9 cellular contexts compared by ENCODE assay signal in the genomic region with DNA sequence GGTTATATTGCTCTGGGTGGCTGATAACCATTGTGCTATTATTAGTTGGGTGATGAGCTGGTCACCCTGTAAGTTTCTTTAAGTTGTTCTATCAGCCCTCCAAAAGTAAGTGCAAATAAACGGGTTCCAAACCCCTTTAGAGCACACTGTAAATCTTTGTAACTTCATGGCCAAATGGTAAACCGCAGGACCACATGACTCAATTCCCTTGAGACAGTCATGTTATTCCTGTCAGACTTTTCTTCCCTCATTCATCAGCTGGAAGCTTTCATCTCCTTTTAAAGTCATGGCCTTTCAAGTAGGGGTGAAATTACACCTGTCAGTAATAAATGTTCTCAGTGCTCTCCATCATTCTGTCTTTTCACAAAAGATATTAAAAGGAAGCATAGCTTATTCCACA.
DNase-seq lines count a peak whose midpoint lies in the region; ATAC-seq and TF ChIP-seq lines count a peak whose summit lies in the region.
"Had no signal": no experiment of that assay in that cellular context is flagged by ENCODE, and none has a peak within 500 bp of the region (broad histone marks: within the 10 kb centered on the region; RNA-seq: fewer than 3 reads in every experiment).

No MANE protein-coding gene starts in this region.

- TF ChIP-seq CTCF in thyroid gland (IDR thresholded peaks at IDR 0.05) (no peak), ovary (IDR thresholded peaks at IDR 0.05) (no peak)

- peak overlapping the region in 1 of 2 donors; percentile 26 for H3K4me3 ChIP-seq in mucosa of rectum (ENCODE audit: low read length in 2 of 2)
- no peak overlapping the region for H3K4me3 ChIP-seq in thyroid gland (replicated peaks in 1 of 3)
- no peak overlapping the region for H3K4me3 ChIP-seq in ovary

- H3K27ac ChIP-seq in mucosa of rectum (ENCODE audit: low read depth in 2 of 2, low read length in 2 of 2) (peak overlapping the region; percentile 45 to 63), thyroid gland (no peak overlapping the region), ovary (no peak overlapping the region)

- WGBS in thyroid gland, 2 donors: 61% methylated on average over 2 of the region's 2 CpGs
- 44 to 70% (median 44%) methylated on average over 2 of the region's 2 CpGs for WGBS in ovary, 3 donors

- ATAC-seq in GM18517 (IDR thresholded peaks at IDR 0.05; ENCODE audit: unreplicated experiment): peak; percentile 80
- ATAC-seq in HG02610 (IDR thresholded peaks at IDR 0.05; ENCODE audit: unreplicated experiment): peak; percentile 78

- H3K27me3 ChIP-seq in mucosa of rectum (ENCODE audit: control insufficient read depth in 2 of 2, insufficient read depth in 2 of 2, low read length in 2 of 2): no peaks in the 10 kb centered on the region
- no peaks in the 10 kb centered on the region for H3K27me3 ChIP-seq in thyroid gland
- H3K27me3 ChIP-seq in ovary: no peaks in the 10 kb centered on the region

- TF ChIP-seq POLR2A in thyroid gland (IDR thresholded peaks at IDR 0.05) (no peak), ovary (IDR thresholded peaks at IDR 0.05) (no peak)

- DNase-seq in NCI-H187 (lab: John Stamatoyannopoulos, UW) (peak; percentile 92 to 97), NCI-H446 (lab: John Stamatoyannopoulos, UW) (no peak), thyroid gland (no peak), ACHN (no peak), ovary (no peak)
- DNase-seq: NCI-H1092 treated with DMSO at 0.1 percent for 48 hours had no signal

- no peak overlapping the region for H3K9ac ChIP-seq in mucosa of rectum (ENCODE audit: low read depth in 1 of 2, low read length in 2 of 2)

- H3K36me3 ChIP-seq in mucosa of rectum (ENCODE audit: control insufficient read depth in 2 of 2, insufficient read depth in 2 of 2, low read length in 2 of 2): no peaks in the 10 kb centered on the region
- no peaks in the 10 kb centered on the region for H3K36me3 ChIP-seq in thyroid gland
- no peaks in the 10 kb centered on the region for H3K36me3 ChIP-seq in ovary

- H3K4me1 ChIP-seq in mucosa of rectum (ENCODE audit: control insufficient read depth in 2 of 2, insufficient read depth in 2 of 2, low read length in 2 of 2) (peaks cover 4 to 11% of the 10 kb centered on the region in 2 donors), thyroid gland (no peaks in the 10 kb centered on the region), ovary (ENCODE audit: insufficient read depth) (no peaks in the 10 kb centered on the region)

- in situ Hi-C loops in ACHN (cut with HindIII; ENCODE audit: low pct_ligation_motif_present, low pct_unique_long_range_greater_than_20kb, low sequenced_read_pairs): no loop called here

- H3K9me3 ChIP-seq in mucosa of rectum (ENCODE audit: control insufficient read depth in 2 of 2, low read length in 2 of 2) (no peaks in the 10 kb centered on the region), thyroid gland (no peaks in the 10 kb centered on the region), ovary (no peaks in the 10 kb centered on the region)

- intact Hi-C loops in thyroid gland (cut with DNase I): no loop called here
- intact Hi-C loops in ovary (cut with DNase I): no loop called here

- no peak for TF ChIP-seq EP300 in ovary (IDR thresholded peaks at IDR 0.05)

Comparison
In these comparisons a context has a peak if more than half of its experiments do, and no peak if none do; other contexts are left out.
1. DNase-seq: peak in NCI-H187 (2 of 2); none in NCI-H446 (0 of 2), thyroid gland (0 of 2), ACHN (single experiment) and ovary (0 of 5).
2. H3K27ac ChIP-seq: peak in mucosa of rectum (2 of 2); none in thyroid gland (0 of 3) and ovary (0 of 2).